ENCODE assay signal across 34 cellular contexts in genomic region chr15:51812598-51812997, GRCh38.
"Had no signal": no experiment of that assay in that cellular context is flagged by ENCODE, and none has a peak within 500 bp of the region (broad histone marks: within the 10 kb centered on the region; RNA-seq: fewer than 3 reads in every experiment).

No MANE protein-coding gene starts in this region.

- H3K27ac ChIP-seq: brain microvascular endothelial cell, coronary artery, dorsolateral prefrontal cortex, esophagus muscularis mucosa, foreskin keratinocyte, gastrocnemius medialis, heart right ventricle, hepatocyte had no signal

- H3K4me3 ChIP-seq: coronary artery, dorsolateral prefrontal cortex, esophagus muscularis mucosa, gastrocnemius medialis, heart right ventricle, hepatocyte had no signal

- DNase-seq: activated CD4-positive, alpha-beta T cell treated with anti-CD3 and anti-CD28 coated beads for 4 hours; activated CD4-positive, alpha-beta T cell treated with anti-CD3 and anti-CD28 coated beads, Interleukin-2, amount 50 U/mL, for 1 hour; activated CD4-positive, alpha-beta T cell treated with anti-CD3 and anti-CD28 coated beads, Interleukin-2, amount 50 U/mL, for 48 hours; activated CD4-positive, CD25-positive, alpha-beta regulatory T cell; activated CD4-positive, CD25-positive, alpha-beta regulatory T cell treated with anti-CD3 and anti-CD28 coated beads, Interleukin-2, amount 50 U/mL, for 72 hours; activated CD8-positive, alpha-beta memory T cell treated with anti-CD3 and anti-CD28 coated beads for 24 hours; activated CD8-positive, alpha-beta T cell treated with anti-CD3 and anti-CD28 coated beads for 36 hours; activated effector memory CD4-positive, alpha-beta T cell treated with Interleukin-2 at 50 U/mL for 16 hours; activated gamma-delta T cell treated with Interleukin-2 at 50 U/mL for 16 hours; activated naive CD4-positive, alpha-beta T cell treated with anti-CD3 and anti-CD28 coated beads, Interleukin-2, amount 50 U/mL, for 16 hours; activated naive CD4-positive, alpha-beta T cell treated with Interleukin-2 at 50 U/mL for 16 hours; activated T-cell treated with anti-CD3 and anti-CD28 coated beads, Interleukin-2, amount 50 U/mL, for 4 hours; amniotic stem cell; anterior cingulate cortex; brain microvascular endothelial cell; dorsolateral prefrontal cortex; effector memory CD4-positive, alpha-beta T cell; erythroblast; foreskin keratinocyte; gastrocnemius medialis; glutamatergic neuron; heart right ventricle; T-helper 17 cell; T1000 had no signal

- H3K4me1 Mint-ChIP-seq: activated T-helper 17 cell treated with anti-CD3 and anti-CD28 coated beads, Interleukin-2, amount 50 U/mL, for 72 hours; central memory CD8-positive, alpha-beta T cell; T-helper 17 cell had no signal

- H3K4me3 Mint-ChIP-seq: activated CD8-positive, alpha-beta T cell treated with anti-CD3 and anti-CD28 coated beads for 36 hours; activated naive CD8-positive, alpha-beta T cell; activated T-cell treated with anti-CD3 and anti-CD28 coated beads, Interleukin-2, amount 50 U/mL, for 4 hours; activated T-helper 17 cell treated with anti-CD3 and anti-CD28 coated beads, Interleukin-2, amount 50 U/mL, for 72 hours; central memory CD8-positive, alpha-beta T cell; dendritic cell treated with granulocyte-macrophage colony-stimulating factor and Interleukin-4, amounts not matched to agents 40 ng/mL and 50 ng/mL, for 4 days; T-helper 17 cell; T-helper 2 cell treated with Interferon-gamma antibody and Interleukin-4, amounts not matched to agents 5 μg/mL and 100 μg/mL, for 36 hours had no signal

- H3K36me3 ChIP-seq: brain microvascular endothelial cell, gastrocnemius medialis had no signal

- H3K27me3 ChIP-seq: brain microvascular endothelial cell, dorsolateral prefrontal cortex, esophagus muscularis mucosa, foreskin keratinocyte, gastrocnemius medialis, heart right ventricle, hepatocyte had no signal

- H3K9me3 ChIP-seq: esophagus muscularis mucosa, gastrocnemius medialis, heart right ventricle had no signal

- H3K79me2 ChIP-seq: hepatocyte had no signal

- ATAC-seq: activated CD8-positive, alpha-beta T cell treated with anti-CD3 and anti-CD28 coated beads for 36 hours; activated T-cell treated with anti-CD3 and anti-CD28 coated beads, Interleukin-2, amount 50 U/mL, for 4 hours; activated T-helper 17 cell treated with anti-CD3 and anti-CD28 coated beads, Interleukin-2, amount 50 U/mL, for 72 hours; foreskin keratinocyte; gastrocnemius medialis; heart right ventricle; T-helper 17 cell had no signal

- H3K27ac Mint-ChIP-seq: activated CD8-positive, alpha-beta T cell treated with anti-CD3 and anti-CD28 coated beads for 36 hours; activated naive CD8-positive, alpha-beta T cell; activated T-helper 17 cell treated with anti-CD3 and anti-CD28 coated beads, Interleukin-2, amount 50 U/mL, for 72 hours; dendritic cell treated with granulocyte-macrophage colony-stimulating factor and Interleukin-4, amounts not matched to agents 40 ng/mL and 50 ng/mL, for 4 days; T-helper 17 cell; T-helper 2 cell treated with Interferon-gamma antibody and Interleukin-4, amounts not matched to agents 5 μg/mL and 100 μg/mL, for 36 hours had no signal

- FAIRE-seq: astrocyte, bronchial epithelial cell had no signal

- H3K4me1 ChIP-seq: esophagus muscularis mucosa, gastrocnemius medialis had no signal

- H3K27me3 Mint-ChIP-seq: activated CD8-positive, alpha-beta T cell treated with anti-CD3 and anti-CD28 coated beads for 36 hours; activated naive CD8-positive, alpha-beta T cell; activated T-helper 17 cell treated with anti-CD3 and anti-CD28 coated beads, Interleukin-2, amount 50 U/mL, for 72 hours; central memory CD8-positive, alpha-beta T cell; dendritic cell treated with granulocyte-macrophage colony-stimulating factor and Interleukin-4, amounts not matched to agents 40 ng/mL and 50 ng/mL, for 4 days; T-helper 17 cell had no signal

- H3K9me3 Mint-ChIP-seq: activated CD8-positive, alpha-beta T cell treated with anti-CD3 and anti-CD28 coated beads for 36 hours; activated T-cell treated with anti-CD3 and anti-CD28 coated beads, Interleukin-2, amount 50 U/mL, for 4 hours; activated T-helper 17 cell treated with anti-CD3 and anti-CD28 coated beads, Interleukin-2, amount 50 U/mL, for 72 hours; central memory CD8-positive, alpha-beta T cell; T-helper 2 cell treated with Interferon-gamma antibody and Interleukin-4, amounts not matched to agents 5 μg/mL and 100 μg/mL, for 36 hours had no signal

- H3K4me2 ChIP-seq: hepatocyte had no signal

- H2AFZ ChIP-seq: hepatocyte had no signal
